ENCODE assay signal across 14 cellular contexts in the genomic region with DNA sequence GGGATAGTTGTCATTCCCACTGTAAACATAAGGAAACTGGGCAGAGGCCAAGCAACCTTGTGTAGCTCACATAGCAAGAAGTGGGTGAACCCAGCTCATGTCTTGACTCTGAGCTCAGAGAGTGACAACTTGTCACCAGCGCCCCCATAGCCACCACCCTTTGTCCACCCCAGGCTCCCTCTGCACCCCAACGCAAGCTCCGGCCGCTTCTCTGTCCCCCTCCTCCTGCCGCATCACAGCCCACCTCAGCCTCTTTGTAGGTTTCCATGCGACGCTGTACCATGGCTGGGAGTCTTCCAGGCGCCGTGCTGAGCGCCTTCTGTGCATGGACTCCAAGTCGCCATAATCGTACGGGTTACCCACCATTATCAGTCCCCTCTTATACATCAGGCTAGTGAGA. TPM values are rescaled to one million over a fixed set of nuclear protein-coding genes. Genes with fewer than 3 reads are reported as not detected.
DNase-seq lines count a peak whose midpoint lies in the region; ATAC-seq and TF ChIP-seq lines count a peak whose summit lies in the region.
"Had no signal": no experiment of that assay in that cellular context is flagged by ENCODE, and none has a peak within 500 bp of the region (broad histone marks: within the 10 kb centered on the region; RNA-seq: fewer than 3 reads in every experiment).

No MANE protein-coding gene starts in this region.

- H2BK5ac ChIP-seq in H9 (ENCODE audit: insufficient read length, low read length) = no peak overlapping the region

- H3K9me3 ChIP-seq in H9 (ENCODE audit: control insufficient read depth, low read depth, low read length) = no peaks in the 10 kb centered on the region
- no peaks in the 10 kb centered on the region for H3K9me3 ChIP-seq in endodermal cell (ENCODE audit: control insufficient read depth, low read length)
- H3K9me3 ChIP-seq: BE2C had no signal

- intact Hi-C loops in activated naive CD4-positive, alpha-beta T cell treated with anti-CD3 and anti-CD28 coated beads for 36 hours (cut with micrococcal nuclease) = no loop called here

- H2BK12ac ChIP-seq in H9 (ENCODE audit: insufficient read length, low read depth, low read length) = no peak overlapping the region

- no peak overlapping the region for H2BK15ac ChIP-seq in H9 (ENCODE audit: low read depth, low read length)

- peaks cover 0 to 36% of the 10 kb centered on the region in 2 experiments; a peak in 2 of 5 replicates for H3K9me3 Mint-ChIP-seq in H9
- H3K9me3 Mint-ChIP-seq in endodermal cell = no peaks in the 10 kb centered on the region
- no peaks in the 10 kb centered on the region for H3K9me3 Mint-ChIP-seq in neural crest cell
- H3K9me3 Mint-ChIP-seq in HFFc6 = peaks cover 27% of the 10 kb centered on the region
- H3K9me3 Mint-ChIP-seq in activated naive CD4-positive, alpha-beta T cell treated with anti-CD3 and anti-CD28 coated beads for 36 hours = no peaks in the 10 kb centered on the region
- H3K9me3 Mint-ChIP-seq: CD8-positive, alpha-beta memory T cell had no signal

- no peak overlapping the region for H3K9ac ChIP-seq in H9 (ENCODE audit: extremely low read depth, insufficient read length, low read length)
- H3K9ac ChIP-seq in endodermal cell (ENCODE audit: extremely low read depth, low read length, poor library complexity, severe bottlenecking) = no peak overlapping the region

- no peak overlapping the region for H2BK120ac ChIP-seq in H9 (ENCODE audit: low read depth, low read length, poor library complexity, severe bottlenecking)

- peak overlapping the region in 2 of 3 experiments; percentile 12 to 48; a peak in 2 of 7 replicates for H3K27ac Mint-ChIP-seq in H9
- H3K27ac Mint-ChIP-seq in endodermal cell = peak overlapping the region; percentile 58
- peak overlapping the region; percentile 43 for H3K27ac Mint-ChIP-seq in neural crest cell (ENCODE audit: unreplicated experiment)
- H3K27ac Mint-ChIP-seq in HFFc6 = no peak overlapping the region
- H3K27ac Mint-ChIP-seq in activated naive CD4-positive, alpha-beta T cell treated with anti-CD3 and anti-CD28 coated beads for 36 hours = no peak overlapping the region
- H3K27ac Mint-ChIP-seq: CD4-positive, CD25-positive, alpha-beta regulatory T cell; CD8-positive, alpha-beta memory T cell had no signal

- no peak overlapping the region for H3T11ph ChIP-seq in H9 (ENCODE audit: low read length)

- no peak overlapping the region for H3K27ac ChIP-seq in H9 (ENCODE audit: insufficient read length, low read depth, low read length)
- H3K27ac ChIP-seq in endodermal cell (ENCODE audit: low read depth, low read length) = no peak overlapping the region
- H3K27ac ChIP-seq in foreskin keratinocyte = no peak overlapping the region

- H3K4me1 Mint-ChIP-seq in H9 = no peaks in the 10 kb centered on the region
- no peaks in the 10 kb centered on the region for H3K4me1 Mint-ChIP-seq in endodermal cell
- no peaks in the 10 kb centered on the region for H3K4me1 Mint-ChIP-seq in neural crest cell
- H3K4me1 Mint-ChIP-seq in HFFc6 (ENCODE audit: low read depth) = no peaks in the 10 kb centered on the region
- peaks cover under 1% of the 10 kb centered on the region for H3K4me1 Mint-ChIP-seq in activated naive CD4-positive, alpha-beta T cell treated with anti-CD3 and anti-CD28 coated beads for 36 hours (ENCODE audit: low read depth)

- H3K4me1 ChIP-seq in H9 (ENCODE audit: insufficient read depth, low read length) (no peaks in the 10 kb centered on the region), endodermal cell (ENCODE audit: control insufficient read depth, insufficient read depth, low read length) (no peaks in the 10 kb centered on the region), foreskin keratinocyte (no peaks in the 10 kb centered on the region)
- H3K4me1 ChIP-seq: BE2C had no signal

- no peak for ATAC-seq in foreskin keratinocyte

- H2BK20ac ChIP-seq in H9 (ENCODE audit: low read depth, low read length, poor library complexity, severe bottlenecking) = no peak overlapping the region

- no peak overlapping the region for H4K5ac ChIP-seq in H9 (ENCODE audit: insufficient read length, low read depth, low read length)

- H3K27me3 Mint-ChIP-seq in H9 (ENCODE audit: low read depth) = peaks cover 2% of the 10 kb centered on the region; the same call in 1 of the 2 replicates
- no peaks in the 10 kb centered on the region for H3K27me3 Mint-ChIP-seq in endodermal cell (ENCODE audit: insufficient read depth)
- no peaks in the 10 kb centered on the region for H3K27me3 Mint-ChIP-seq in neural crest cell (ENCODE audit: low read depth)
- H3K27me3 Mint-ChIP-seq in HFFc6 (ENCODE audit: insufficient read depth) = peaks cover 8% of the 10 kb centered on the region; the same call in 1 of the 2 replicates
- H3K27me3 Mint-ChIP-seq in activated naive CD4-positive, alpha-beta T cell treated with anti-CD3 and anti-CD28 coated beads for 36 hours (ENCODE audit: low read depth) = no peaks in the 10 kb centered on the region
- H3K27me3 Mint-ChIP-seq: CD4-positive, CD25-positive, alpha-beta regulatory T cell; CD8-positive, alpha-beta memory T cell had no signal

- H3K4me3 Mint-ChIP-seq in H9 = no peak overlapping the region
- H3K4me3 Mint-ChIP-seq in endodermal cell = no peak overlapping the region
- no peak overlapping the region for H3K4me3 Mint-ChIP-seq in neural crest cell
- no peak overlapping the region for H3K4me3 Mint-ChIP-seq in HFFc6
- H3K4me3 Mint-ChIP-seq in activated naive CD4-positive, alpha-beta T cell treated with anti-CD3 and anti-CD28 coated beads for 36 hours = no peak overlapping the region
- H3K4me3 Mint-ChIP-seq: CD4-positive, CD25-positive, alpha-beta regulatory T cell; CD8-positive, alpha-beta memory T cell had no signal

- no peak overlapping the region for H2AK5ac ChIP-seq in H9 (ENCODE audit: insufficient read length, low read length)

- CTCF ChIA-PET in activated naive CD4-positive, alpha-beta T cell treated with anti-CD3 and anti-CD28 coated beads for 36 hours (lab: Charles Lee) = no interaction called here

- DNase-seq in H9 = no peak
- DNase-seq in endodermal cell = no peak
- no peak for DNase-seq in neural crest cell (ENCODE audit: low read depth, low spot score)
- DNase-seq in HFFc6 = no peak
- DNase-seq in foreskin keratinocyte = no peak
- DNase-seq in activated naive CD4-positive, alpha-beta T cell treated with anti-CD3 and anti-CD28 coated beads for 36 hours = no peak
- DNase-seq in DMS 273 (lab: John Stamatoyannopoulos, UW; ENCODE audit: unreplicated experiment) = no peak
- DNase-seq: BE2C; C1 segment of cervical spinal cord; CD4-positive, CD25-positive, alpha-beta regulatory T cell; CD8-positive, alpha-beta memory T cell; COR-L47; HCEC 1CT; IMR-90 had no signal

- H4K20me1 ChIP-seq in H9 (ENCODE audit: control insufficient read depth, insufficient read depth, insufficient read length) = no peaks in the 10 kb centered on the region

- no peak overlapping the region for H3K4ac ChIP-seq in H9 (ENCODE audit: low read depth, low read length)

- no peak overlapping the region for H3K23ac ChIP-seq in H9 (ENCODE audit: insufficient read length, low read depth, low read length)

- no peak overlapping the region for H3K56ac ChIP-seq in H9 (ENCODE audit: insufficient read length, low read depth, low read length)

- H4K8ac ChIP-seq in H9 (replicated peaks; ENCODE audit: insufficient read length, low read depth, low read length) = no peak overlapping the region

- H3K27me3 ChIP-seq in H9 (ENCODE audit: insufficient read depth, low read length) (no peaks in the 10 kb centered on the region), endodermal cell (ENCODE audit: control insufficient read depth, insufficient read depth, low read length, poor library complexity, severe bottlenecking) (no peaks in the 10 kb centered on the region), foreskin keratinocyte (no peaks in the 10 kb centered on the region)

- H3K79me2 ChIP-seq in H9 (ENCODE audit: insufficient read depth, low read length) = peaks cover 18% of the 10 kb centered on the region; the same call in 1 of the 2 replicates

- peaks cover 3% of the 10 kb centered on the region for H3K23me2 ChIP-seq in H9 (ENCODE audit: insufficient read length, low read depth, low read length, poor library complexity, severe bottlenecking)

- H3K36me3 ChIP-seq in endodermal cell (ENCODE audit: control insufficient read depth, insufficient read depth, low read length) = peaks cover 54% of the 10 kb centered on the region
- H3K36me3 ChIP-seq: BE2C had no signal

- no peak overlapping the region for H4K91ac ChIP-seq in H9 (ENCODE audit: insufficient read length, low read depth, low read length)

- no peak overlapping the region for H2AFZ ChIP-seq in H9 (ENCODE audit: low read length)

- no peak overlapping the region for H3K14ac ChIP-seq in H9 (ENCODE audit: insufficient read depth, low read length)

- H3K18ac ChIP-seq in H9 (ENCODE audit: insufficient read length, low read depth, low read length) = no peak overlapping the region

- peaks cover 8% of the 10 kb centered on the region for H3K79me1 ChIP-seq in H9 (ENCODE audit: insufficient read depth, low read depth, low read length, poor library complexity, severe bottlenecking)

- TF ChIP-seq CTCF in H9 (conservative IDR thresholded peaks at IDR 0.05) (no peak), endodermal cell (conservative IDR thresholded peaks at IDR 0.05) (no peak), neural crest cell (conservative IDR thresholded peaks at IDR 0.05) (no peak), HFFc6 (IDR thresholded peaks at IDR 0.05) (no peak), foreskin keratinocyte (conservative IDR thresholded peaks at IDR 0.05) (no peak)

- no peak overlapping the region for H3K4me2 ChIP-seq in H9 (ENCODE audit: insufficient read depth, insufficient read length, low read length)

- WGBS in H9 (ENCODE audit: extremely low coverage, insufficient read length, low lambda C conversion rate) = no CpG with 5 or more reads among the region's 13 CpGs
- WGBS in endodermal cell (ENCODE audit: insufficient coverage in 1 of 2, insufficient read length in 1 of 2), 2 experiments = 96 to 100% methylated on average over 8 to 13 of the region's 13 CpGs

- no peak overlapping the region for H3K4me3 ChIP-seq in endodermal cell (ENCODE audit: low read length)

- peaks cover 0 to 9% (median under 1%) of the 10 kb centered on the region in 3 experiments; a peak in 5 of 7 replicates for H3K36me3 Mint-ChIP-seq in H9 (ENCODE audit: insufficient read depth in 1 of 3, low read depth in 3 of 3)
- H3K36me3 Mint-ChIP-seq in endodermal cell (ENCODE audit: low read depth) = peaks cover 19% of the 10 kb centered on the region
- peaks cover 3% of the 10 kb centered on the region for H3K36me3 Mint-ChIP-seq in neural crest cell (ENCODE audit: low read depth)
- H3K36me3 Mint-ChIP-seq in HFFc6 (ENCODE audit: low read depth) = peaks cover 2% of the 10 kb centered on the region; the same call in 1 of the 2 replicates
- H3K36me3 Mint-ChIP-seq in activated naive CD4-positive, alpha-beta T cell treated with anti-CD3 and anti-CD28 coated beads for 36 hours (ENCODE audit: low read depth) = peaks cover 2% of the 10 kb centered on the region

RNA-seq across cellular contexts. Expression of a gene that starts 3.3 kb away (rescaled TPM):
- total RNA-seq in H9 (2021) (0.15 and 0.53 TPM in 2 replicates), endodermal cell (under 1 TPM in 1 of 2 donors, not detected in 1; 0.22 TPM), neural crest cell (0.33 and 0.39 TPM in 2 replicates), foreskin keratinocyte (0.07 TPM in 1 of 2 replicates, not detected in the other)
- not detected for polyA plus RNA-seq in endodermal cell (2013, experiment 1 of 2)
- 0.41 TPM for polyA plus RNA-seq in endodermal cell (2013, experiment 2 of 2)
- not detected for total RNA-seq in HFFc6 (2021; fragmentation: NEBNext Ultra II Directional; extraction: Animal tissue kit (Norgen Biotek cat#: 25700))
- 0.02 and 0.12 TPM in 2 replicates for polyA plus RNA-seq in foreskin keratinocyte
- not detected for total RNA-seq in activated naive CD4-positive, alpha-beta T cell treated with anti-CD3 and anti-CD28 coated beads for 36 hours
- total RNA-seq: CD8-positive, alpha-beta memory T cell; IMR-90 had no signal
- polyA plus RNA-seq: CD4-positive, CD25-positive, alpha-beta regulatory T cell had no signal

RNA-seq across cellular contexts. Expression of a gene that starts 28.2 kb away (rescaled TPM):
- total RNA-seq in H9 (2021) (21.1 and 21.5 TPM in 2 replicates), endodermal cell (10 to 100 TPM; 20.6 to 39.0 TPM), neural crest cell (19.9 and 20.4 TPM in 2 replicates), foreskin keratinocyte (12.4 and 17.2 TPM in 2 replicates)
- polyA plus RNA-seq in endodermal cell (2013, experiment 1 of 2) = 9.6 TPM
- polyA plus RNA-seq in endodermal cell (2013, experiment 2 of 2) = 9.2 TPM
- total RNA-seq in HFFc6 (2021; fragmentation: NEBNext Ultra II Directional; extraction: Animal tissue kit (Norgen Biotek cat#: 25700)) = 1 to 10 TPM; 2.4 to 3.3 (median 2.8) TPM
- 9.6 and 13.7 TPM in 2 replicates for polyA plus RNA-seq in foreskin keratinocyte
- total RNA-seq in activated naive CD4-positive, alpha-beta T cell treated with anti-CD3 and anti-CD28 coated beads for 36 hours = 1 to 10 TPM; 8.7 to 8.9 TPM

RNA-seq across cellular contexts. Expression of a gene that starts 40.9 kb away (rescaled TPM):
- total RNA-seq in H9 (2021) (21.2 and 24.0 TPM in 2 replicates), endodermal cell (10 to 100 TPM; 29.4 to 52.8 TPM), neural crest cell (22.4 TPM in 2 replicates), foreskin keratinocyte (16.6 and 30.2 TPM in 2 replicates)
- 14.5 TPM for polyA plus RNA-seq in endodermal cell (2013, experiment 1 of 2)
- polyA plus RNA-seq in endodermal cell (2013, experiment 2 of 2) = 14.3 TPM
- total RNA-seq in HFFc6 (2021; fragmentation: NEBNext Ultra II Directional; extraction: Animal tissue kit (Norgen Biotek cat#: 25700)) = under 1 TPM in 5 of 6 experiments, not detected in 1; 0.55 to 0.94 (median 0.64) TPM
- 18.7 and 29.0 TPM in 2 replicates for polyA plus RNA-seq in foreskin keratinocyte
- total RNA-seq in activated naive CD4-positive, alpha-beta T cell treated with anti-CD3 and anti-CD28 coated beads for 36 hours = under 1 TPM; 0.88 to 0.89 TPM

Comparison
In these comparisons a context has a peak if more than half of its experiments do, and no peak if none do; other contexts are left out.
1. H3K27ac Mint-ChIP-seq: peak in H9 (2 of 3), endodermal cell (single experiment) and neural crest cell (single experiment); none in HFFc6 (single experiment) and activated naive CD4-positive, alpha-beta T cell treated with anti-CD3 and anti-CD28 coated beads for 36 hours (single experiment).